Comparison of ENCODE assay signal across 22 cellular contexts in genomic region chr22:43818981-43819690, GRCh38. TPM values are rescaled to one million over a fixed set of nuclear protein-coding genes. Genes with fewer than 3 reads are reported as not detected.
"Had no signal": no experiment of that assay in that cellular context is flagged by ENCODE, and none has a peak within 500 bp of the region (broad histone marks: within the 10 kb centered on the region; RNA-seq: fewer than 3 reads in every experiment).

No MANE protein-coding gene starts in this region.

- H3K4me3 Mint-ChIP-seq: naive B cell; nephron progenitor cell; stimulated activated effector memory CD8-positive, alpha-beta T cell treated with anti-CD3 and anti-CD28 coated beads, Interleukin-12 subunit alpha, Interleukin-12 subunit beta, amount 100 ng/mL, for 72 hours had no signal

- H3K9me3 Mint-ChIP-seq: naive B cell; nephron progenitor cell; stimulated activated effector memory CD8-positive, alpha-beta T cell treated with anti-CD3 and anti-CD28 coated beads, Interleukin-12 subunit alpha, Interleukin-12 subunit beta, amount 100 ng/mL, for 72 hours had no signal

- H3K27me3 ChIP-seq: ovary had no signal

- H3K36me3 Mint-ChIP-seq: naive B cell; stimulated activated effector memory CD8-positive, alpha-beta T cell treated with anti-CD3 and anti-CD28 coated beads, Interleukin-12 subunit alpha, Interleukin-12 subunit beta, amount 100 ng/mL, for 72 hours had no signal

- H3K4me2 ChIP-seq: smooth muscle cell had no signal

- H3K36me3 ChIP-seq: heart left ventricle, left ventricle myocardium inferior, neutrophil, ovary, thoracic aorta, transverse colon had no signal

- H3K27ac ChIP-seq: heart left ventricle, left ventricle myocardium inferior, neutrophil, ovary, thoracic aorta, transverse colon had no signal

- H3K27ac Mint-ChIP-seq: naive B cell; nephron progenitor cell; stimulated activated effector memory CD8-positive, alpha-beta T cell treated with anti-CD3 and anti-CD28 coated beads, Interleukin-12 subunit alpha, Interleukin-12 subunit beta, amount 100 ng/mL, for 72 hours had no signal

- H3K4me3 ChIP-seq: heart left ventricle, left ventricle myocardium inferior, lung, ovary, smooth muscle cell, thoracic aorta, transverse colon had no signal

- H3K4me1 ChIP-seq: heart left ventricle, left ventricle myocardium inferior, transverse colon had no signal

- DNase-seq: central memory CD4-positive, alpha-beta T cell; cortex of kidney; effector memory CD4-positive, alpha-beta T cell; hippocampal formation; left ventricle myocardium inferior; mesenchymal stem cell; naive B cell; nephron progenitor cell; ovary; stimulated activated CD4-positive, alpha-beta T cell treated with anti-CD3 and anti-CD28 coated beads, Interleukin-4, amount 100 ng/mL, for 1 hour; stimulated activated CD8-positive, alpha-beta memory T cell treated with anti-CD3 and anti-CD28 coated beads, Interleukin-4, amount 100 ng/mL, for 48 hours; stimulated activated naive CD8-positive, alpha-beta T cell treated with anti-CD3 and anti-CD28 coated beads, Interleukin-15, Interleukin-2, amounts not matched to agents 100 U/mL and 50 U/mL, for 24 hours; transverse colon had no signal

- ATAC-seq: esophagus mucosa; heart left ventricle; right cardiac atrium; stimulated activated effector memory CD8-positive, alpha-beta T cell treated with anti-CD3 and anti-CD28 coated beads, Interleukin-12 subunit alpha, Interleukin-12 subunit beta, amount 100 ng/mL, for 72 hours; stimulated activated naive CD8-positive, alpha-beta T cell treated with anti-CD3 and anti-CD28 coated beads, Interleukin-15, Interleukin-2, amounts not matched to agents 100 U/mL and 50 U/mL, for 24 hours had no signal

- H3K9me3 ChIP-seq: heart left ventricle, left ventricle myocardium inferior, neutrophil, ovary, thoracic aorta, transverse colon had no signal

RNA-seq across cellular contexts. Expression of gene SULT4A1, which starts 43.2 kb away (rescaled TPM):
- total RNA-seq: esophagus mucosa, posterior vena cava, thoracic aorta had no signal
